In genomic region chr5:135457424-135458071, GRCh38 we compare ENCODE assay signal across 1 cellular context.
TF ChIP-seq lines count a peak whose summit lies in the region.

No MANE protein-coding gene starts in this region.

TF ChIP-seq in endothelial cell of umbilical vein, 7 proteins besides CTCF, POLR2A, EP300 and RAD21:
- TF ChIP-seq JUN (IDR thresholded peaks at IDR 0.05; ENCODE audit: borderline replicate concordance, insufficient read depth, insufficient read length, low read depth) = no peak
- TF ChIP-seq MYC (IDR thresholded peaks at IDR 0.05; ENCODE audit: low read depth, low read length) = no peak
- no peak for TF ChIP-seq GATA2 (IDR thresholded peaks at IDR 0.05; ENCODE audit: insufficient read depth, insufficient read length, low read depth, low read length)
- TF ChIP-seq EZH2 (IDR thresholded peaks at IDR 0.05; ENCODE audit: borderline replicate concordance, low read depth, low read length, severe bottlenecking) = no peak
- TF ChIP-seq MAX (IDR thresholded peaks at IDR 0.05; ENCODE audit: insufficient read depth, insufficient read length) = no peak
